Comparison of ENCODE assay signal across 16 cellular contexts in genomic region chr11:128804481-128804880, GRCh38.
DNase-seq lines count a peak whose midpoint lies in the region; ATAC-seq and TF ChIP-seq lines count a peak whose summit lies in the region.
"Had no signal": no experiment of that assay in that cellular context is flagged by ENCODE, and none has a peak within 500 bp of the region (broad histone marks: within the 10 kb centered on the region; RNA-seq: fewer than 3 reads in every experiment).

No MANE protein-coding gene starts in this region.

- no peaks in the 10 kb centered on the region for H3K9me3 ChIP-seq in sigmoid colon
- H3K9me3 ChIP-seq: gastroesophageal sphincter had no signal

- 90 to 91% methylated on average over 5 of the region's 5 CpGs for WGBS in sigmoid colon, 2 donors

- no peak overlapping the region for H3K27ac ChIP-seq in sigmoid colon
- H3K27ac ChIP-seq: gastroesophageal sphincter had no signal

- peaks cover 0 to 3% (median 0%) of the 10 kb centered on the region in 4 donors for H3K36me3 ChIP-seq in sigmoid colon

- no peak for TF ChIP-seq CTCF in sigmoid colon (IDR thresholded peaks at IDR 0.05)

- no peaks in the 10 kb centered on the region for H3K4me1 ChIP-seq in sigmoid colon
- H3K4me1 ChIP-seq: gastroesophageal sphincter had no signal

- no peak for TF ChIP-seq POLR2A in GM18505 (IDR thresholded peaks at IDR 0.05; ENCODE audit: borderline replicate concordance, extremely low read depth, insufficient read depth, insufficient read length)
- TF ChIP-seq POLR2A in sigmoid colon (IDR thresholded peaks at IDR 0.05), result no peak

- TF ChIP-seq EP300 in sigmoid colon (IDR thresholded peaks at IDR 0.05), result no peak

- no peak for ATAC-seq in GM18505 (IDR thresholded peaks at IDR 0.05; ENCODE audit: unreplicated experiment)
- ATAC-seq: gastroesophageal sphincter, right cardiac atrium had no signal

- H3K27me3 ChIP-seq in sigmoid colon, result no peaks in the 10 kb centered on the region
- H3K27me3 ChIP-seq: gastroesophageal sphincter had no signal

- intact Hi-C loops in sigmoid colon (cut with DNase I), result no loop called here

- peak; percentile 38 for DNase-seq in AG08395 (ENCODE audit: low spot score)
- DNase-seq in ELR (ENCODE audit: low read depth), result peak; percentile 52
- peak; percentile 26 for DNase-seq in astrocyte of the hippocampus (ENCODE audit: low read depth, low spot score)
- peak; percentile 88 for DNase-seq in islet precursor cell
- DNase-seq in iPS-NIHi7 (ENCODE audit: extremely low spot score), result no peak
- no peak for DNase-seq in KBM-7
- DNase-seq in sigmoid colon, result no peak
- DNase-seq: activated CD4-positive, alpha-beta T cell treated with anti-CD3 and anti-CD28 coated beads for 1 hour; GF-D8; NCI-H187; NCI-H446; right cardiac atrium; SHP77 treated with DMSO at 0.1 percent for 48 hours; stimulated activated CD4-positive, alpha-beta T cell treated with anti-CD3 and anti-CD28 coated beads, Interleukin-2, amount 100 ng/mL, for 48 hours had no signal

- in situ Hi-C loops in KBM-7 (cut with MboI; ENCODE audit: low pct_unique_long_range_greater_than_20kb, low sequenced_read_pairs), result no loop called here

- no peak overlapping the region for H3K4me3 ChIP-seq in sigmoid colon
- H3K4me3 ChIP-seq: gastroesophageal sphincter had no signal

Comparison
In these comparisons a context has a peak if more than half of its experiments do, and no peak if none do; other contexts are left out.
1. DNase-seq: peak in AG08395 (single experiment), ELR (single experiment), astrocyte of the hippocampus (single experiment) and islet precursor cell (single experiment); none in iPS-NIHi7 (single experiment), KBM-7 (single experiment) and sigmoid colon (single experiment).